In genomic region chr17:79057727-79058400, GRCh38 we compare ENCODE assay signal across 15 cellular contexts. TPM values are rescaled to one million over a fixed set of nuclear protein-coding genes. Genes with fewer than 3 reads are reported as not detected.
"Had no signal": no experiment of that assay in that cellular context is flagged by ENCODE, and none has a peak within 500 bp of the region (broad histone marks: within the 10 kb centered on the region; RNA-seq: fewer than 3 reads in every experiment).

No MANE protein-coding gene starts in this region.

- DNase-seq: activated CD4-positive, alpha-beta T cell treated with anti-CD3 and anti-CD28 coated beads for 1 hour; activated CD4-positive, alpha-beta T cell treated with anti-CD3 and anti-CD28 coated beads, Interleukin-2, amount 50 U/mL, for 48 hours; activated CD8-positive, alpha-beta memory T cell treated with anti-CD3 and anti-CD28 coated beads, Interleukin-2, amount 10 ng/mL, durations not matched to agents 7 days and 5 days; activated effector memory CD4-positive, alpha-beta T cell treated with Interleukin-2 at 50 U/mL for 16 hours; activated T-cell treated with anti-CD3 and anti-CD28 coated beads, Interleukin-2, amount 50 U/mL, for 24 hours; body of pancreas; dermis blood vessel endothelial cell; endodermal cell; erythroblast; stimulated activated naive CD4-positive, alpha-beta T cell; T-helper 17 cell had no signal

- H3K27ac ChIP-seq: body of pancreas had no signal

- H3K9me3 ChIP-seq: body of pancreas had no signal

- H3K4me1 Mint-ChIP-seq: endodermal cell, mesothelial cell of epicardium had no signal

- H3K4me1 ChIP-seq: body of pancreas had no signal

- H3K4me3 Mint-ChIP-seq: activated CD8-positive, alpha-beta memory T cell treated with anti-CD3 and anti-CD28 coated beads, Interleukin-2, amount 10 ng/mL, durations not matched to agents 7 days and 5 days; activated naive CD4-positive, alpha-beta T cell treated with anti-CD3 and anti-CD28 coated beads, Interleukin-2, amount 50 U/mL, for 24 hours; activated T-cell treated with anti-CD3 and anti-CD28 coated beads, Interleukin-2, amount 50 U/mL, for 24 hours; endodermal cell; mesothelial cell of epicardium; T-helper 17 cell had no signal

- H3K4me3 ChIP-seq: body of pancreas, smooth muscle cell had no signal

- H3K36me3 Mint-ChIP-seq: activated CD8-positive, alpha-beta memory T cell treated with anti-CD3 and anti-CD28 coated beads, Interleukin-2, amount 10 ng/mL, durations not matched to agents 7 days and 5 days had no signal

- H3K27me3 ChIP-seq: body of pancreas had no signal

- H3K27ac Mint-ChIP-seq: activated CD8-positive, alpha-beta memory T cell treated with anti-CD3 and anti-CD28 coated beads, Interleukin-2, amount 10 ng/mL, durations not matched to agents 7 days and 5 days; activated naive CD4-positive, alpha-beta T cell treated with anti-CD3 and anti-CD28 coated beads, Interleukin-2, amount 50 U/mL, for 24 hours; activated T-cell treated with anti-CD3 and anti-CD28 coated beads, Interleukin-2, amount 50 U/mL, for 24 hours; endodermal cell; mesothelial cell of epicardium; T-helper 17 cell had no signal

- ATAC-seq: activated CD8-positive, alpha-beta memory T cell treated with anti-CD3 and anti-CD28 coated beads, Interleukin-2, amount 10 ng/mL, durations not matched to agents 7 days and 5 days; body of pancreas; right cardiac atrium; T-helper 17 cell had no signal

- H3K4me2 ChIP-seq: smooth muscle cell had no signal

RNA-seq across cellular contexts. Expression of gene C1QTNF1, which starts 33.9 kb away (rescaled TPM):
- total RNA-seq: activated CD8-positive, alpha-beta memory T cell treated with anti-CD3 and anti-CD28 coated beads, Interleukin-2, amount 10 ng/mL, durations not matched to agents 7 days and 5 days had no signal
